In the genomic region with DNA sequence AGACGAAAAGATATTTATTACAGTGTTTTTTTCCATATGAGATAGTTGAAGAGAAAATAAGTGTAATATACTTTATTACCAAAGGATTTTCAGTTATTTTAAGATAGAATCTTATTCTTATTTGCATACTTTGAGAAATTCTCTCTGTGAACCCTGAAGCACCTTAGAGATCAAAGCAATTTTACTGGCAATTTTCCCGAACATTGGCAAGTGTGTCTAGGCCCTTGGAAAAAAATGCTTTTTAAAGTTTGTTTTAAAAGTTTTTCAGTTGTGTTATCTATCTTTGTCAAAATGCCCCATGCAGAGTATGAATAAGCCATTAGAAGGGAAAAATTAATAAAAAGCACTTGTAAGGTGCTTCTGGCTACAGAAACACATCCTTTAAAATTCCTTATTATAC, we compare ENCODE assay signal across 35 cellular contexts.
"Had no signal": no experiment of that assay in that cellular context is flagged by ENCODE, and none has a peak within 500 bp of the region (broad histone marks: within the 10 kb centered on the region; RNA-seq: fewer than 3 reads in every experiment).

No MANE protein-coding gene starts in this region.

- H3K27ac Mint-ChIP-seq: activated B cell treated with CpG ODN at 0.5 μM for 24 hours; activated CD4-positive, alpha-beta memory T cell treated with anti-CD3 and anti-CD28 coated beads for 36 hours; activated CD4-positive, alpha-beta T cell treated with anti-CD3 and anti-CD28 coated beads, Interleukin-2, amount 10 ng/mL, durations not matched to agents 24 days and 14 days; activated CD8-positive, alpha-beta T cell treated with anti-CD3 and anti-CD28 coated beads for 36 hours; activated naive CD4-positive, alpha-beta T cell treated with anti-CD3 and anti-CD28 coated beads for 36 hours; activated naive CD4-positive, alpha-beta T cell treated with anti-CD3 and anti-CD28 coated beads, Interleukin-2, amount 50 U/mL, for 72 hours; activated naive CD8-positive, alpha-beta T cell treated with anti-CD3 and anti-CD28 coated beads for 36 hours; activated T-cell treated with anti-CD3 and anti-CD28 coated beads, Interleukin-2, amount 50 U/mL, for 72 hours; activated T-helper 1 cell treated with anti-CD3 and anti-CD28 coated beads, Interleukin-12 subunit alpha, Interleukin-12 subunit beta, Interleukin-2, Interleukin-4 antibody, amounts not matched to agents 30 ng/mL and 10 ng/mL and 1 ng/mL, durations not matched to agents 14 hours and 24 hours and 36 hours; activated T-helper 17 cell treated with anti-CD3 and anti-CD28 coated beads, Interleukin-2, amount 50 U/mL, for 72 hours; T-helper 1 cell treated with Interleukin-12 subunit alpha and Interleukin-12 subunit beta and Interleukin-4 antibody, amounts not matched to agents 30 μg/mL and 1 μg/mL, for 36 hours; T-helper 2 cell treated with Interferon-gamma antibody and Interleukin-4, amounts not matched to agents 5 μg/mL and 100 μg/mL, for 36 hours had no signal

- H3K27ac ChIP-seq: adrenal gland, body of pancreas, brain microvascular endothelial cell, breast epithelium, VCaP had no signal

- H3K9me3 Mint-ChIP-seq: activated B cell treated with CpG ODN at 0.5 μM for 24 hours; activated CD4-positive, alpha-beta memory T cell treated with anti-CD3 and anti-CD28 coated beads for 36 hours; activated CD4-positive, alpha-beta T cell treated with anti-CD3 and anti-CD28 coated beads, Interleukin-2, amount 10 ng/mL, durations not matched to agents 24 days and 14 days; activated naive CD4-positive, alpha-beta T cell treated with anti-CD3 and anti-CD28 coated beads for 36 hours; activated naive CD4-positive, alpha-beta T cell treated with anti-CD3 and anti-CD28 coated beads, Interleukin-2, amount 50 U/mL, for 72 hours; activated naive CD8-positive, alpha-beta T cell treated with anti-CD3 and anti-CD28 coated beads for 36 hours; activated T-cell treated with anti-CD3 and anti-CD28 coated beads, Interleukin-2, amount 50 U/mL, for 4 hours; activated T-helper 1 cell treated with anti-CD3 and anti-CD28 coated beads, Interleukin-12 subunit alpha, Interleukin-12 subunit beta, Interleukin-2, Interleukin-4 antibody, amounts not matched to agents 30 ng/mL and 10 ng/mL and 1 ng/mL, durations not matched to agents 14 hours and 24 hours and 36 hours; T-helper 1 cell treated with Interleukin-12 subunit alpha and Interleukin-12 subunit beta and Interleukin-4 antibody, amounts not matched to agents 30 μg/mL and 1 μg/mL, for 36 hours; T-helper 2 cell treated with Interferon-gamma antibody and Interleukin-4, amounts not matched to agents 5 μg/mL and 100 μg/mL, for 36 hours had no signal

- H3K27me3 Mint-ChIP-seq: activated B cell treated with CpG ODN at 0.5 μM for 24 hours; activated CD4-positive, alpha-beta memory T cell treated with anti-CD3 and anti-CD28 coated beads for 36 hours; activated CD4-positive, alpha-beta T cell treated with anti-CD3 and anti-CD28 coated beads, Interleukin-2, amount 10 ng/mL, durations not matched to agents 24 days and 14 days; activated CD8-positive, alpha-beta T cell treated with anti-CD3 and anti-CD28 coated beads for 36 hours; activated naive CD8-positive, alpha-beta T cell treated with anti-CD3 and anti-CD28 coated beads for 36 hours; activated T-helper 17 cell treated with anti-CD3 and anti-CD28 coated beads, Interleukin-2, amount 50 U/mL, for 72 hours had no signal

- H3K36me3 Mint-ChIP-seq: activated CD4-positive, alpha-beta memory T cell treated with anti-CD3 and anti-CD28 coated beads for 36 hours; activated naive CD4-positive, alpha-beta T cell treated with anti-CD3 and anti-CD28 coated beads, Interleukin-2, amount 50 U/mL, for 72 hours; activated naive CD8-positive, alpha-beta T cell treated with anti-CD3 and anti-CD28 coated beads for 36 hours had no signal

- ATAC-seq: activated CD8-positive, alpha-beta T cell treated with anti-CD3 and anti-CD28 coated beads for 36 hours; activated naive CD4-positive, alpha-beta T cell treated with anti-CD3 and anti-CD28 coated beads, Interleukin-2, amount 50 U/mL, for 72 hours; activated T-cell treated with anti-CD3 and anti-CD28 coated beads, Interleukin-2, amount 50 U/mL, for 4 hours; activated T-cell treated with anti-CD3 and anti-CD28 coated beads, Interleukin-2, amount 50 U/mL, for 72 hours; activated T-helper 17 cell treated with anti-CD3 and anti-CD28 coated beads, Interleukin-2, amount 50 U/mL, for 72 hours; body of pancreas had no signal

- H3K4me3 Mint-ChIP-seq: activated B cell treated with CpG ODN at 0.5 μM for 24 hours; activated CD4-positive, alpha-beta memory T cell treated with anti-CD3 and anti-CD28 coated beads for 36 hours; activated CD4-positive, alpha-beta T cell treated with anti-CD3 and anti-CD28 coated beads, Interleukin-2, amount 10 ng/mL, durations not matched to agents 24 days and 14 days; activated CD8-positive, alpha-beta T cell treated with anti-CD3 and anti-CD28 coated beads for 36 hours; activated naive CD4-positive, alpha-beta T cell treated with anti-CD3 and anti-CD28 coated beads for 36 hours; activated naive CD8-positive, alpha-beta T cell treated with anti-CD3 and anti-CD28 coated beads for 36 hours; activated T-cell treated with anti-CD3 and anti-CD28 coated beads, Interleukin-2, amount 50 U/mL, for 4 hours; activated T-cell treated with anti-CD3 and anti-CD28 coated beads, Interleukin-2, amount 50 U/mL, for 72 hours; activated T-helper 1 cell treated with anti-CD3 and anti-CD28 coated beads, Interleukin-12 subunit alpha, Interleukin-12 subunit beta, Interleukin-2, Interleukin-4 antibody, amounts not matched to agents 30 ng/mL and 10 ng/mL and 1 ng/mL, durations not matched to agents 14 hours and 24 hours and 36 hours; activated T-helper 17 cell treated with anti-CD3 and anti-CD28 coated beads, Interleukin-2, amount 50 U/mL, for 72 hours; T-helper 1 cell treated with Interleukin-12 subunit alpha and Interleukin-12 subunit beta and Interleukin-4 antibody, amounts not matched to agents 30 μg/mL and 1 μg/mL, for 36 hours; T-helper 2 cell treated with Interferon-gamma antibody and Interleukin-4, amounts not matched to agents 5 μg/mL and 100 μg/mL, for 36 hours had no signal

- DNase-seq: activated B cell treated with CpG ODN at 0.5 μM for 24 hours; activated CD4-positive, alpha-beta memory T cell treated with anti-CD3 and anti-CD28 coated beads for 36 hours; activated CD4-positive, alpha-beta T cell treated with anti-CD3 and anti-CD28 coated beads for 4 hours; activated CD4-positive, alpha-beta T cell treated with anti-CD3 and anti-CD28 coated beads, Interleukin-2, amount 10 ng/mL, durations not matched to agents 24 days and 14 days; activated CD4-positive, alpha-beta T cell treated with anti-CD3 and anti-CD28 coated beads, Interleukin-2, amount 50 U/mL, for 1 hour; activated CD4-positive, alpha-beta T cell treated with anti-CD3 and anti-CD28 coated beads, Interleukin-2, amount 50 U/mL, for 4 hours; activated CD4-positive, CD25-positive, alpha-beta regulatory T cell treated with anti-CD3 and anti-CD28 coated beads, Interleukin-2, amount 50 U/mL, for 72 hours; activated CD8-positive, alpha-beta memory T cell treated with anti-CD3 and anti-CD28 coated beads, Interleukin-2, amount 50 U/mL, for 4 hours; activated CD8-positive, alpha-beta T cell treated with anti-CD3 and anti-CD28 coated beads for 36 hours; activated effector memory CD4-positive, alpha-beta T cell treated with anti-CD3 and anti-CD28 coated beads, Interleukin-2, amount 50 U/mL, for 16 hours; activated gamma-delta T cell treated with Interleukin-2 at 50 U/mL for 16 hours; activated naive CD4-positive, alpha-beta T cell; activated naive CD4-positive, alpha-beta T cell treated with anti-CD3 and anti-CD28 coated beads for 36 hours; activated naive CD4-positive, alpha-beta T cell treated with anti-CD3 and anti-CD28 coated beads, Interleukin-2, amount 50 U/mL, for 16 hours; activated naive CD8-positive, alpha-beta T cell treated with anti-CD3 and anti-CD28 coated beads for 36 hours; activated T-cell treated with anti-CD3 and anti-CD28 coated beads for 4 hours; activated T-cell treated with anti-CD3 and anti-CD28 coated beads, Interleukin-2, amount 50 U/mL, for 1 hour; activated T-cell treated with anti-CD3 and anti-CD28 coated beads, Interleukin-2, amount 50 U/mL, for 4 hours; activated T-cell treated with anti-CD3 and anti-CD28 coated beads, Interleukin-2, amount 50 U/mL, for 72 hours; adrenal gland; amniotic stem cell; aorta; body of pancreas; brain microvascular endothelial cell; central memory CD4-positive, alpha-beta T cell; T-helper 1 cell; T-helper 2 cell; T-helper 9 cell had no signal

- H3K4me3 ChIP-seq: adrenal gland, body of pancreas, breast epithelium had no signal

- H3K4me1 Mint-ChIP-seq: activated B cell treated with CpG ODN at 0.5 μM for 24 hours; activated CD4-positive, alpha-beta T cell treated with anti-CD3 and anti-CD28 coated beads, Interleukin-2, amount 10 ng/mL, durations not matched to agents 24 days and 14 days; activated naive CD8-positive, alpha-beta T cell treated with anti-CD3 and anti-CD28 coated beads for 36 hours; activated T-helper 17 cell treated with anti-CD3 and anti-CD28 coated beads, Interleukin-2, amount 50 U/mL, for 72 hours had no signal

- H3K9me3 ChIP-seq: adrenal gland, body of pancreas, breast epithelium had no signal

- H3K27me3 ChIP-seq: adrenal gland, body of pancreas, brain microvascular endothelial cell, breast epithelium had no signal

- H3K36me3 ChIP-seq: adrenal gland, brain microvascular endothelial cell, breast epithelium had no signal
